ENCODE assay signal across 9 cellular contexts in genomic region chr7:100673942-100674431, GRCh38. TPM values are rescaled to one million over a fixed set of nuclear protein-coding genes. Genes with fewer than 3 reads are reported as not detected.
A peak's percentile ranks its signal among the peaks of the same experiment; 100 is the strongest.
DNase-seq lines count a peak whose midpoint lies in the region; ATAC-seq and TF ChIP-seq lines count a peak whose summit lies in the region.
"Had no signal": no experiment of that assay in that cellular context is flagged by ENCODE, and none has a peak within 500 bp of the region (broad histone marks: within the 10 kb centered on the region; RNA-seq: fewer than 3 reads in every experiment).

No MANE protein-coding gene starts in this region.

- H3K36me3 ChIP-seq in mucosa of descending colon (ENCODE audit: low read depth) = peaks cover 9% of the 10 kb centered on the region
- peaks cover 21 to 28% (median 27%) of the 10 kb centered on the region in 4 donors for H3K36me3 ChIP-seq in upper lobe of left lung

- H3K27me3 ChIP-seq in upper lobe of left lung = no peaks in the 10 kb centered on the region

- H3K9me3 ChIP-seq in mucosa of descending colon (no peaks in the 10 kb centered on the region), upper lobe of left lung (no peaks in the 10 kb centered on the region)

- peaks cover 67% of the 10 kb centered on the region for H3K36me3 Mint-ChIP-seq in effector memory CD8-positive, alpha-beta T cell (ENCODE audit: insufficient read depth)

- DNase-seq in GM12864 (ENCODE audit: low read depth) (no peak), mucosa of descending colon (peak; percentile 61 to 82 (median 78)), upper lobe of left lung (peak in 1 of 2 donors; percentile 88)
- DNase-seq in effector memory CD8-positive, alpha-beta T cell = peak in 2 of 3 experiments; percentile 35 to 50

- H3K4me3 Mint-ChIP-seq in effector memory CD8-positive, alpha-beta T cell = peak overlapping the region; percentile 89 to 97

- H3K4me3 ChIP-seq in GM12864 (ENCODE audit: low read depth, low read length) (peak overlapping the region; percentile 98), WI38 (ENCODE audit: low read depth, low read length) (peak overlapping the region; percentile 95), mucosa of descending colon (peak overlapping the region; percentile 90), upper lobe of left lung (peak overlapping the region; percentile 87 to 96 (median 94))

- 0 to 2% methylated on average over 5 to 16 of the region's 35 CpGs for WGBS in upper lobe of left lung, 2 donors

- no peak for TF ChIP-seq EP300 in upper lobe of left lung (IDR thresholded peaks at IDR 0.05)

- TF ChIP-seq CTCF in GM12864 (IDR thresholded peaks at IDR 0.05; ENCODE audit: low read depth, low read length, missing control alignments) (no peak), WI38 (IDR thresholded peaks at IDR 0.05; ENCODE audit: low read depth, low read length) (no peak), mucosa of descending colon (IDR thresholded peaks at IDR 0.05) (no peak), upper lobe of left lung (IDR thresholded peaks at IDR 0.05) (no peak)

- ATAC-seq in HG03442 (IDR thresholded peaks at IDR 0.05; ENCODE audit: unreplicated experiment) = peak; percentile 2
- ATAC-seq in effector memory CD8-positive, alpha-beta T cell (replicated peaks) = no peak
- ATAC-seq in mucosa of descending colon = peak; percentile 11
- ATAC-seq in upper lobe of left lung (ENCODE audit: low FRiP score in 2 of 2) = peak in 1 of 2 donors; percentile 1
- ATAC-seq in GM19328 (IDR thresholded peaks at IDR 0.05; ENCODE audit: unreplicated experiment) = no peak
- no peak for ATAC-seq in HG02571 (IDR thresholded peaks at IDR 0.05; ENCODE audit: unreplicated experiment)

- no peaks in the 10 kb centered on the region for H3K27me3 Mint-ChIP-seq in effector memory CD8-positive, alpha-beta T cell

- TF ChIP-seq POLR2A in upper lobe of left lung (IDR thresholded peaks at IDR 0.05) = no peak

- H3K9me3 Mint-ChIP-seq in effector memory CD8-positive, alpha-beta T cell = no peaks in the 10 kb centered on the region

- H3K4me1 Mint-ChIP-seq in effector memory CD8-positive, alpha-beta T cell (ENCODE audit: low read depth in 2 of 2) = peaks cover 15 to 18% of the 10 kb centered on the region in 2 donors

- H3K27ac Mint-ChIP-seq in effector memory CD8-positive, alpha-beta T cell = peak overlapping the region; percentile 96 to 98

- peak overlapping the region; percentile 97 to 100 (median 100) for H3K27ac ChIP-seq in upper lobe of left lung

- H3K4me1 ChIP-seq in mucosa of descending colon (ENCODE audit: low read depth) = no peaks in the 10 kb centered on the region
- H3K4me1 ChIP-seq in upper lobe of left lung = peaks cover 6 to 39% (median 20%) of the 10 kb centered on the region in 4 donors

- intact Hi-C loops in mucosa of descending colon (cut with DNase I, micrococcal nuclease) = no loop called here

RNA-seq across cellular contexts. Expression of gene GNB2, which starts 0.4 kb away (rescaled TPM):
- total RNA-seq in mucosa of descending colon (100 to 1,000 TPM; 197 to 257 (median 232) TPM), upper lobe of left lung (100 to 1,000 TPM; 153 to 291 (median 278) TPM)

RNA-seq across cellular contexts. Expression of gene ACTL6B, which starts 17.7 kb away (rescaled TPM):
- total RNA-seq in mucosa of descending colon = 1 to 10 TPM in 1 of 3 donors, not detected in 2; 1.2 TPM
- not detected for total RNA-seq in upper lobe of left lung
- total RNA-seq: subcutaneous adipose tissue had no signal

RNA-seq across cellular contexts. Expression of gene GIGYF1, which starts 20.1 kb away (rescaled TPM):
- 10 to 100 TPM; 34.6 to 49.8 (median 48.1) TPM for total RNA-seq in mucosa of descending colon
- 100 to 1,000 TPM in 1 of 6 donors, 10 to 100 TPM in 5; 18.7 to 151 (median 52.9) TPM for total RNA-seq in upper lobe of left lung

RNA-seq across cellular contexts. Expression of gene POP7, which starts 31.9 kb away (rescaled TPM):
- total RNA-seq in mucosa of descending colon (10 to 100 TPM; 24.8 to 28.9 (median 26.8) TPM), upper lobe of left lung (10 to 100 TPM in 5 of 6 donors, 1 to 10 TPM in 1; 9.4 to 32.5 (median 22.2) TPM)

RNA-seq across cellular contexts. Expression of gene TFR2, which starts 32.6 kb away (rescaled TPM):
- total RNA-seq in mucosa of descending colon = 1 to 10 TPM in 2 of 3 donors, under 1 TPM in 1; 0.57 to 1.2 (median 1.1) TPM
- total RNA-seq in upper lobe of left lung = 1 to 10 TPM in 1 of 6 donors, under 1 TPM in 4, not detected in 1; 0.20 to 2.1 (median 0.89) TPM

Comparison
In these comparisons a context has a peak if more than half of its experiments do, and no peak if none do; other contexts are left out.
1. ATAC-seq: peak in HG03442 (single experiment) and mucosa of descending colon (single experiment); none in effector memory CD8-positive, alpha-beta T cell (single experiment), GM19328 (single experiment) and HG02571 (single experiment).
2. Peak in every context shown above with its lines, with median percentiles within 50 percentile points of each other: H3K4me3 ChIP-seq.